Comparison of ENCODE assay signal across 14 cellular contexts in genomic region chr7:141238546-141239218, GRCh38.
DNase-seq lines count a peak whose midpoint lies in the region; ATAC-seq and TF ChIP-seq lines count a peak whose summit lies in the region.
"Had no signal": no experiment of that assay in that cellular context is flagged by ENCODE, and none has a peak within 500 bp of the region (broad histone marks: within the 10 kb centered on the region; RNA-seq: fewer than 3 reads in every experiment).

No MANE protein-coding gene starts in this region.

- ATAC-seq in GM21825 (IDR thresholded peaks at IDR 0.05; ENCODE audit: unreplicated experiment): no peak

- TF ChIP-seq CTCF in H9 (conservative IDR thresholded peaks at IDR 0.05) (no peak), brain (conservative IDR thresholded peaks at IDR 0.05) (no peak), osteocyte (IDR thresholded peaks at IDR 0.05) (no peak), Peyer's patch (IDR thresholded peaks at IDR 0.05) (no peak)

- no peak overlapping the region for H3K9ac ChIP-seq in H9 (ENCODE audit: extremely low read depth, insufficient read length, low read length)
- H3K9ac ChIP-seq: BLaER1 had no signal

- H3K4me3 Mint-ChIP-seq in H9 (no peak overlapping the region; a peak in 1 of 5 replicates), brain (peak overlapping the region in 1 of 5 experiments; percentile 5), osteocyte (ENCODE audit: unreplicated experiment) (no peak overlapping the region)
- H3K4me3 Mint-ChIP-seq: CD8-positive, alpha-beta memory T cell had no signal

- H3T11ph ChIP-seq in H9 (ENCODE audit: low read length): no peak overlapping the region

- no peak overlapping the region for H2BK15ac ChIP-seq in H9 (ENCODE audit: low read depth, low read length)

- no peak overlapping the region for H3K14ac ChIP-seq in H9 (ENCODE audit: insufficient read depth, low read length)

- H3K56ac ChIP-seq in H9 (ENCODE audit: insufficient read length, low read depth, low read length): no peak overlapping the region

- no peak overlapping the region for H2BK12ac ChIP-seq in H9 (ENCODE audit: insufficient read length, low read depth, low read length)

- no peaks in the 10 kb centered on the region for H3K23me2 ChIP-seq in H9 (ENCODE audit: insufficient read length, low read depth, low read length, poor library complexity, severe bottlenecking)

- H2BK120ac ChIP-seq in H9 (ENCODE audit: low read depth, low read length, poor library complexity, severe bottlenecking): no peak overlapping the region

- no peak overlapping the region for H3K4ac ChIP-seq in H9 (ENCODE audit: low read depth, low read length)

- no peak overlapping the region for H4K8ac ChIP-seq in H9 (replicated peaks; ENCODE audit: insufficient read length, low read depth, low read length)

- no peaks in the 10 kb centered on the region for H3K36me3 ChIP-seq in Peyer's patch
- H3K36me3 ChIP-seq: BLaER1 had no signal

- no CpG with 5 or more reads among the region's 10 CpGs for WGBS in H9 (ENCODE audit: extremely low coverage, insufficient read length, low lambda C conversion rate)

- H3K27me3 Mint-ChIP-seq in H9 (ENCODE audit: low read depth) (peaks cover 3% of the 10 kb centered on the region), brain (no peaks in the 10 kb centered on the region), osteocyte (ENCODE audit: unreplicated experiment) (peaks cover 7% of the 10 kb centered on the region)

- no peak overlapping the region for H3K23ac ChIP-seq in H9 (ENCODE audit: insufficient read length, low read depth, low read length)

- H3K27ac Mint-ChIP-seq in H9 (peak overlapping the region in 2 of 3 experiments; percentile 16 to 62; a peak in 3 of 7 replicates), brain (peak overlapping the region in 4 of 5 experiments; percentile 35 to 81 (median 60)), osteocyte (ENCODE audit: unreplicated experiment) (no peak overlapping the region)
- H3K27ac Mint-ChIP-seq: CD8-positive, alpha-beta memory T cell had no signal

- H3K27ac ChIP-seq in H9 (ENCODE audit: insufficient read length, low read depth, low read length) (no peak overlapping the region), Peyer's patch (no peak overlapping the region)
- H3K27ac ChIP-seq: BLaER1 had no signal

- no peak overlapping the region for H2AFZ ChIP-seq in H9 (ENCODE audit: low read length)

- H3K4me3 ChIP-seq in Peyer's patch: no peak overlapping the region
- H3K4me3 ChIP-seq: BLaER1 had no signal

- H3K4me1 Mint-ChIP-seq in H9 (peaks cover 28% of the 10 kb centered on the region in 2 experiments), brain (peaks cover 66% of the 10 kb centered on the region), osteocyte (ENCODE audit: unreplicated experiment) (no peaks in the 10 kb centered on the region)
- H3K4me1 Mint-ChIP-seq: CD8-positive, alpha-beta memory T cell had no signal

- H3K18ac ChIP-seq in H9 (ENCODE audit: insufficient read length, low read depth, low read length): no peak overlapping the region

- H3K4me1 ChIP-seq in H9 (ENCODE audit: insufficient read depth, low read length) (peaks cover 4% of the 10 kb centered on the region; the same call in 1 of the 2 replicates), Peyer's patch (no peaks in the 10 kb centered on the region)
- H3K4me1 ChIP-seq: Caco-2 had no signal

- H4K91ac ChIP-seq in H9 (ENCODE audit: insufficient read length, low read depth, low read length): no peak overlapping the region

- no peak overlapping the region for H2BK20ac ChIP-seq in H9 (ENCODE audit: low read depth, low read length, poor library complexity, severe bottlenecking)

- no peak overlapping the region for H4K5ac ChIP-seq in H9 (ENCODE audit: insufficient read length, low read depth, low read length)

- no peak for TF ChIP-seq POLR2A in Peyer's patch (IDR thresholded peaks at IDR 0.05)

- no peaks in the 10 kb centered on the region for H3K79me1 ChIP-seq in H9 (ENCODE audit: insufficient read depth, low read depth, low read length, poor library complexity, severe bottlenecking)

- H3K27me3 ChIP-seq in H9 (ENCODE audit: insufficient read depth, low read length): no peaks in the 10 kb centered on the region
- no peaks in the 10 kb centered on the region for H3K27me3 ChIP-seq in Peyer's patch
- H3K27me3 ChIP-seq: BLaER1 had no signal

- peak; percentile 18 for DNase-seq in NCI-H2171 treated with DMSO at 0.1 percent for 48 hours (lab: John Stamatoyannopoulos, UW)
- no peak for DNase-seq in NCI-H2171 (lab: John Stamatoyannopoulos, UW)
- DNase-seq in H9: no peak
- DNase-seq in osteocyte (ENCODE audit: extremely low spot score, unreplicated experiment): peak; percentile 64
- no peak for DNase-seq in Peyer's patch
- DNase-seq in DMS53 treated with DMSO at 0.1 percent for 48 hours (lab: John Stamatoyannopoulos, UW; ENCODE audit: unreplicated experiment): no peak
- DNase-seq: 8988T; AML-193; Caco-2; CD8-positive, alpha-beta memory T cell; GF-D8 had no signal

- H2BK5ac ChIP-seq in H9 (ENCODE audit: insufficient read length, low read length): no peak overlapping the region

- H2AK5ac ChIP-seq in H9 (ENCODE audit: insufficient read length, low read length): no peak overlapping the region

- H3K9me3 Mint-ChIP-seq in H9 (no peaks in the 10 kb centered on the region; a peak in 1 of 5 replicates), brain (no peaks in the 10 kb centered on the region), osteocyte (ENCODE audit: unreplicated experiment) (no peaks in the 10 kb centered on the region)
- H3K9me3 Mint-ChIP-seq: CD8-positive, alpha-beta memory T cell had no signal

- H3K4me2 ChIP-seq in H9 (ENCODE audit: insufficient read depth, insufficient read length, low read length): no peak overlapping the region
- H3K4me2 ChIP-seq: BLaER1 had no signal

- no peaks in the 10 kb centered on the region; the same call in 1 of the 2 replicates for H3K79me2 ChIP-seq in H9 (ENCODE audit: insufficient read depth, low read length)

- H3K36me3 Mint-ChIP-seq in H9 (ENCODE audit: insufficient read depth in 1 of 3, low read depth in 3 of 3) (no peaks in the 10 kb centered on the region), brain (no peaks in the 10 kb centered on the region), osteocyte (ENCODE audit: unreplicated experiment) (no peaks in the 10 kb centered on the region)
- H3K36me3 Mint-ChIP-seq: CD8-positive, alpha-beta memory T cell had no signal

- no peaks in the 10 kb centered on the region for H4K20me1 ChIP-seq in H9 (ENCODE audit: control insufficient read depth, insufficient read depth, insufficient read length)
- H4K20me1 ChIP-seq: BLaER1 had no signal

- H3K9me3 ChIP-seq in H9 (ENCODE audit: control insufficient read depth, low read depth, low read length): no peaks in the 10 kb centered on the region
- H3K9me3 ChIP-seq in Peyer's patch: no peaks in the 10 kb centered on the region
- H3K9me3 ChIP-seq: BLaER1, Caco-2 had no signal

Comparison
In these comparisons a context has a peak if more than half of its experiments do, and no peak if none do; other contexts are left out.
1. DNase-seq: peak in NCI-H2171 treated with DMSO at 0.1 percent for 48 hours (single experiment) and osteocyte (single experiment); none in NCI-H2171 (single experiment), H9 (single experiment), Peyer's patch (0 of 3) and DMS53 treated with DMSO at 0.1 percent for 48 hours (single experiment).